ENCODE assay signal across 20 cellular contexts in genomic region chr3:144921710-144922109, GRCh38.
"Had no signal": no experiment of that assay in that cellular context is flagged by ENCODE, and none has a peak within 500 bp of the region (broad histone marks: within the 10 kb centered on the region; RNA-seq: fewer than 3 reads in every experiment).

No MANE protein-coding gene starts in this region.

- H3K27ac Mint-ChIP-seq: activated CD4-positive, alpha-beta memory T cell treated with anti-CD3 and anti-CD28 coated beads, Interleukin-2, amount 10 ng/mL, durations not matched to agents 7 days and 5 days; activated naive CD4-positive, alpha-beta T cell treated with anti-CD3 and anti-CD28 coated beads, Interleukin-2, amount 50 U/mL, for 24 hours; activated T-cell treated with anti-CD3 and anti-CD28 coated beads, Interleukin-2, amount 50 U/mL, for 24 hours; stimulated activated naive CD8-positive, alpha-beta T cell treated with anti-CD3 and anti-CD28 coated beads, Interleukin-15, Interleukin-2, amounts not matched to agents 100 ng/mL and 50 ng/mL, for 24 hours had no signal

- ATAC-seq: esophagus mucosa, left ventricle myocardium superior, right lobe of liver had no signal

- H3K4me1 Mint-ChIP-seq: activated CD4-positive, alpha-beta memory T cell treated with anti-CD3 and anti-CD28 coated beads, Interleukin-2, amount 10 ng/mL, durations not matched to agents 7 days and 5 days; activated naive CD4-positive, alpha-beta T cell treated with anti-CD3 and anti-CD28 coated beads, Interleukin-2, amount 50 U/mL, for 24 hours had no signal

- H3K27me3 Mint-ChIP-seq: activated CD4-positive, alpha-beta memory T cell treated with anti-CD3 and anti-CD28 coated beads, Interleukin-2, amount 10 ng/mL, durations not matched to agents 7 days and 5 days; activated T-cell treated with anti-CD3 and anti-CD28 coated beads, Interleukin-2, amount 50 U/mL, for 24 hours; stimulated activated naive CD8-positive, alpha-beta T cell treated with anti-CD3 and anti-CD28 coated beads, Interleukin-15, Interleukin-2, amounts not matched to agents 100 ng/mL and 50 ng/mL, for 24 hours had no signal

- H3K4me3 Mint-ChIP-seq: activated CD4-positive, alpha-beta memory T cell treated with anti-CD3 and anti-CD28 coated beads, Interleukin-2, amount 10 ng/mL, durations not matched to agents 7 days and 5 days; activated naive CD4-positive, alpha-beta T cell treated with anti-CD3 and anti-CD28 coated beads, Interleukin-2, amount 50 U/mL, for 24 hours; activated T-cell treated with anti-CD3 and anti-CD28 coated beads, Interleukin-2, amount 50 U/mL, for 24 hours; nephron; stimulated activated naive CD8-positive, alpha-beta T cell treated with anti-CD3 and anti-CD28 coated beads, Interleukin-15, Interleukin-2, amounts not matched to agents 100 ng/mL and 50 ng/mL, for 24 hours had no signal

- H3K9me3 Mint-ChIP-seq: activated naive CD4-positive, alpha-beta T cell treated with anti-CD3 and anti-CD28 coated beads, Interleukin-2, amount 50 U/mL, for 24 hours; activated T-cell treated with anti-CD3 and anti-CD28 coated beads, Interleukin-2, amount 50 U/mL, for 24 hours; nephron had no signal

- H3K36me3 Mint-ChIP-seq: activated naive CD4-positive, alpha-beta T cell treated with anti-CD3 and anti-CD28 coated beads, Interleukin-2, amount 50 U/mL, for 24 hours had no signal

- DNase-seq: activated CD4-positive, alpha-beta memory T cell treated with anti-CD3 and anti-CD28 coated beads, Interleukin-2, amount 10 ng/mL, durations not matched to agents 7 days and 5 days; activated CD4-positive, alpha-beta T cell treated with anti-CD3 and anti-CD28 coated beads for 4 hours; activated effector memory CD4-positive, alpha-beta T cell treated with Interleukin-2 at 50 U/mL for 16 hours; activated T-cell treated with anti-CD3 and anti-CD28 coated beads, Interleukin-2, amount 50 U/mL, for 24 hours; left ventricle myocardium superior; mesendoderm; occipital lobe; right lobe of liver; stimulated activated CD4-positive, alpha-beta T cell treated with anti-CD3 and anti-CD28 coated beads, Interleukin-4, amount 100 ng/mL, for 4 hours; stimulated activated CD8-positive, alpha-beta memory T cell treated with anti-CD3 and anti-CD28 coated beads, Interleukin-4, amount 100 ng/mL, for 48 hours; upper lobe of left lung had no signal

- H3K4me3 ChIP-seq: adrenal gland, coronary artery, prostate gland, right lobe of liver, smooth muscle cell, suprapubic skin, upper lobe of left lung had no signal
